In genomic region chrX:38375888-38376287, GRCh38 we compare ENCODE assay signal across 9 cellular contexts. TPM values are rescaled to one million over a fixed set of nuclear protein-coding genes. Genes with fewer than 3 reads are reported as not detected.
DNase-seq lines count a peak whose midpoint lies in the region; ATAC-seq, FAIRE-seq and TF ChIP-seq lines count a peak whose summit lies in the region.
"Had no signal": no experiment of that assay in that cellular context is flagged by ENCODE, and none has a peak within 500 bp of the region (broad histone marks: within the 10 kb centered on the region; RNA-seq: fewer than 3 reads in every experiment).

No MANE protein-coding gene starts in this region.

- no peak for DNase-seq in heart left ventricle
- no peak for DNase-seq in cardiac septum (ENCODE audit: low spot score)
- peak; percentile 11 for DNase-seq in NCI-H526 treated with DMSO at 0.1 percent for 48 hours (lab: John Stamatoyannopoulos, UW)
- peak; percentile 12 for DNase-seq in endothelial cell of umbilical vein (ENCODE audit: low read depth, low spot score)
- no peak for DNase-seq in upper lobe of right lung
- DNase-seq in aorta, result no peak
- DNase-seq in Ammon's horn (ENCODE audit: low spot score), result no peak
- DNase-seq in activated naive CD4-positive, alpha-beta T cell (lab: John Stamatoyannopoulos, UW), result no peak
- DNase-seq: right cardiac atrium had no signal

- no peak for FAIRE-seq in endothelial cell of umbilical vein (lab: Jason Lieb, UNC)

- ATAC-seq in heart left ventricle, result no peak
- ATAC-seq in upper lobe of right lung, result no peak
- ATAC-seq in aorta (ENCODE audit: low FRiP score), result no peak
- ATAC-seq: right cardiac atrium had no signal

- H3K9ac ChIP-seq in endothelial cell of umbilical vein (replicated peaks; ENCODE audit: extremely low read depth, insufficient read depth, low read length), result no peak overlapping the region

- intact Hi-C loops in heart left ventricle (cut with DNase I) (no loop called here), cardiac septum (cut with DNase I) (no loop called here), endothelial cell of umbilical vein (cut with micrococcal nuclease) (loop anchor here (1.0 kb wide), 1 partner anchor 278 kb away; no protein-coding TSS in a partner anchor), upper lobe of right lung (cut with DNase I) (no loop called here), aorta (cut with DNase I) (no loop called here)

- no peak for TF ChIP-seq POLR2A in heart left ventricle (IDR thresholded peaks at IDR 0.05)
- TF ChIP-seq POLR2A in endothelial cell of umbilical vein (IDR thresholded peaks at IDR 0.05; ENCODE audit: low read depth, low read length), result no peak

- POLR2A ChIA-PET in endothelial cell of umbilical vein (lab: Charles Lee), result no interaction called here

- no peak overlapping the region for H3K4me2 ChIP-seq in endothelial cell of umbilical vein (ENCODE audit: insufficient read depth, low read length)

- no peaks in the 10 kb centered on the region for H3K9me1 ChIP-seq in endothelial cell of umbilical vein (replicated peaks; ENCODE audit: control insufficient read depth, extremely low read depth, insufficient read depth, low read length)

- CTCF ChIA-PET in endothelial cell of umbilical vein (lab: Charles Lee), result interaction anchor here (0.6 to 2.1 kb wide), 7 partner anchors 9 to 278 kb away, joined by 3 to 12 read pairs (median 4); no protein-coding TSS in a partner anchor

- H4K20me1 ChIP-seq in endothelial cell of umbilical vein (replicated peaks; ENCODE audit: control insufficient read depth, extremely low read depth, insufficient read depth, low read length), result no peaks in the 10 kb centered on the region

- no peaks in the 10 kb centered on the region for H3K36me3 ChIP-seq in heart left ventricle
- no peaks in the 10 kb centered on the region for H3K36me3 ChIP-seq in endothelial cell of umbilical vein (ENCODE audit: control insufficient read depth in 2 of 2, extremely low read depth in 1 of 2, insufficient read depth in 2 of 2, low read length in 2 of 2)
- no peaks in the 10 kb centered on the region for H3K36me3 ChIP-seq in upper lobe of right lung
- no peaks in the 10 kb centered on the region for H3K36me3 ChIP-seq in aorta (ENCODE audit: control insufficient read depth in 1 of 2, insufficient read depth in 2 of 2, low read length in 1 of 2)

- H3K4me3 ChIP-seq in heart left ventricle (no peak overlapping the region), endothelial cell of umbilical vein (replicated peaks in 1 of 3; ENCODE audit: insufficient read depth in 1 of 3, low read depth in 1 of 3, low read length in 3 of 3) (no peak overlapping the region), upper lobe of right lung (no peak overlapping the region), aorta (ENCODE audit: low read length in 2 of 2) (no peak overlapping the region)

- H3K4me1 ChIP-seq in heart left ventricle (no peaks in the 10 kb centered on the region), endothelial cell of umbilical vein (ENCODE audit: control insufficient read depth, extremely low read depth, insufficient read depth, low read length) (no peaks in the 10 kb centered on the region), upper lobe of right lung (no peaks in the 10 kb centered on the region), aorta (ENCODE audit: control insufficient read depth in 1 of 2, insufficient read depth in 2 of 2, low read length in 2 of 2) (no peaks in the 10 kb centered on the region)

- TF ChIP-seq CTCF in heart left ventricle (IDR thresholded peaks at IDR 0.05), result peak in 8 of 12 donors; percentile 9 to 42 (median 26)
- peak; percentile 28 to 40 for TF ChIP-seq CTCF in endothelial cell of umbilical vein (IDR thresholded peaks at IDR 0.05; ENCODE audit: extremely low read depth in 1 of 2, insufficient read depth in 1 of 2, low read depth in 1 of 2, low read length in 2 of 2)
- peak; percentile 32 for TF ChIP-seq CTCF in upper lobe of right lung (IDR thresholded peaks at IDR 0.05)

- dilution Hi-C loops in endothelial cell of umbilical vein (cut with MboI; ENCODE audit: extremely low pct_ligation_motif_present, low sequenced_read_pairs), result no loop called here

- 7 to 17% (median 12%) methylated on average over 1 of the region's 1 CpG for WGBS in heart left ventricle, 4 donors
- 29 to 34% methylated on average over 1 of the region's 1 CpG for WGBS in aorta, 2 donors

- H2AFZ ChIP-seq in endothelial cell of umbilical vein (ENCODE audit: low read depth, low read length), result no peak overlapping the region

- no peaks in the 10 kb centered on the region for H3K79me2 ChIP-seq in endothelial cell of umbilical vein (ENCODE audit: control insufficient read depth, insufficient read depth, low read length)

- H3K27ac ChIP-seq in heart left ventricle (no peak overlapping the region), endothelial cell of umbilical vein (ENCODE audit: insufficient read depth, low read depth, low read length) (no peak overlapping the region), upper lobe of right lung (no peak overlapping the region), aorta (ENCODE audit: low read depth in 1 of 2, low read length in 2 of 2) (no peak overlapping the region)

- H3K27me3 ChIP-seq in heart left ventricle (peaks cover 0 to 38% (median 0%) of the 10 kb centered on the region in 9 donors), endothelial cell of umbilical vein (ENCODE audit: control insufficient read depth in 2 of 2, insufficient read depth in 2 of 2, low read length in 2 of 2) (no peaks in the 10 kb centered on the region), upper lobe of right lung (no peaks in the 10 kb centered on the region), aorta (ENCODE audit: control insufficient read depth in 1 of 2, insufficient read depth in 2 of 2, low read length in 1 of 2) (no peaks in the 10 kb centered on the region)

- H3K9me3 ChIP-seq in heart left ventricle (no peaks in the 10 kb centered on the region), endothelial cell of umbilical vein (replicated peaks; ENCODE audit: control insufficient read depth, insufficient read depth, low read length) (no peaks in the 10 kb centered on the region), upper lobe of right lung (no peaks in the 10 kb centered on the region), aorta (ENCODE audit: control insufficient read depth, low read length) (no peaks in the 10 kb centered on the region)

- no TSS peak for BruUV-seq in endothelial cell of umbilical vein (replicated peaks; lab: Mats Ljungman, UMichigan)

TF ChIP-seq in endothelial cell of umbilical vein, 7 proteins besides CTCF, POLR2A, EP300 and RAD21:
- TF ChIP-seq JUN (IDR thresholded peaks at IDR 0.05; ENCODE audit: borderline replicate concordance, insufficient read depth, insufficient read length, low read depth) (no peak), MYC (IDR thresholded peaks at IDR 0.05; ENCODE audit: low read depth, low read length) (no peak), POLR2AphosphoS5 (IDR thresholded peaks at IDR 0.05; ENCODE audit: insufficient read depth, low read depth, low read length) (no peak), GATA2 (IDR thresholded peaks at IDR 0.05; ENCODE audit: insufficient read depth, insufficient read length, low read depth, low read length) (no peak), EZH2 (IDR thresholded peaks at IDR 0.05; ENCODE audit: borderline replicate concordance, low read depth, low read length, severe bottlenecking) (no peak), MAX (IDR thresholded peaks at IDR 0.05; ENCODE audit: insufficient read depth, insufficient read length) (no peak), FOS (IDR thresholded peaks at IDR 0.05; ENCODE audit: borderline replicate concordance, insufficient read depth, low read length) (no peak)

RNA-seq across cellular contexts. Expression of gene OTC, which starts 23.5 kb away (rescaled TPM):
- total RNA-seq in heart left ventricle (not detected), cardiac septum (not detected), endothelial cell of umbilical vein (not detected in 2 replicates), upper lobe of right lung (1.7 TPM), aorta (1 to 10 TPM in 1 of 2 donors, under 1 TPM in 1; 0.23 to 1.4 TPM)
- polyA plus RNA-seq in heart left ventricle (under 1 TPM in 1 of 2 donors, not detected in 1; 0.08 TPM), endothelial cell of umbilical vein (not detected in 2 replicates), aorta (10 to 100 TPM in 1 of 2 donors, 1 to 10 TPM in 1; 3.3 to 29.6 TPM)
- polyA plus RNA-seq in endothelial cell of umbilical vein (2011; cell fraction: cytosol; rRNA removed), result not detected in 2 replicates
- polyA plus RNA-seq in endothelial cell of umbilical vein (2011; cell fraction: nucleus; rRNA removed), result not detected in 2 replicates
- not detected in 2 replicates for polyA plus RNA-seq in endothelial cell of umbilical vein (2012)
- not detected in 2 replicates for polyA minus RNA-seq in endothelial cell of umbilical vein
- not detected for polyA minus RNA-seq in endothelial cell of umbilical vein (2011; cell fraction: cytosol; rRNA and poly(A)+ RNA removed)
- polyA minus RNA-seq in endothelial cell of umbilical vein (2011; cell fraction: nucleus; rRNA and poly(A)+ RNA removed), result not detected in 2 replicates

RNA-seq across cellular contexts. Expression of gene RPGR, which starts 48.6 kb away (rescaled TPM):
- total RNA-seq in heart left ventricle (10 to 100 TPM in 1 of 9 donors, 1 to 10 TPM in 8; 4.1 to 10.5 (median 6.8) TPM), cardiac septum (7.6 TPM), endothelial cell of umbilical vein (21.1 and 24.0 TPM in 2 replicates), upper lobe of right lung (18.0 TPM), aorta (10 to 100 TPM; 17.4 to 21.8 TPM)
- polyA plus RNA-seq in heart left ventricle (10 to 100 TPM in 1 of 2 donors, 1 to 10 TPM in 1; 9.1 to 13.0 TPM), endothelial cell of umbilical vein (1.8 and 2.7 TPM in 2 replicates), aorta (1 to 10 TPM; 2.6 to 6.3 TPM)
- polyA plus RNA-seq in endothelial cell of umbilical vein (2011; cell fraction: cytosol; rRNA removed), result 3.0 and 3.5 TPM in 2 replicates
- 17.5 and 24.5 TPM in 2 replicates for polyA plus RNA-seq in endothelial cell of umbilical vein (2011; cell fraction: nucleus; rRNA removed)
- 18.9 and 29.3 TPM in 2 replicates for polyA plus RNA-seq in endothelial cell of umbilical vein (2012)
- polyA minus RNA-seq in endothelial cell of umbilical vein, result 11.8 and 19.2 TPM in 2 replicates
- polyA minus RNA-seq in endothelial cell of umbilical vein (2011; cell fraction: cytosol; rRNA and poly(A)+ RNA removed), result 2.9 TPM
- polyA minus RNA-seq in endothelial cell of umbilical vein (2011; cell fraction: nucleus; rRNA and poly(A)+ RNA removed), result 34.0 and 37.1 TPM in 2 replicates

Comparison
In these comparisons a context has a peak if more than half of its experiments do, and no peak if none do; other contexts are left out.
1. DNase-seq: peak in NCI-H526 treated with DMSO at 0.1 percent for 48 hours (single experiment) and endothelial cell of umbilical vein (single experiment); none in heart left ventricle (0 of 5), cardiac septum (single experiment), upper lobe of right lung (single experiment), aorta (0 of 2), Ammon's horn (single experiment) and activated naive CD4-positive, alpha-beta T cell (0 of 4).
2. Peak in every context shown above with its lines, with median percentiles within 50 percentile points of each other: CTCF ChIP-seq.